In the genomic region with DNA sequence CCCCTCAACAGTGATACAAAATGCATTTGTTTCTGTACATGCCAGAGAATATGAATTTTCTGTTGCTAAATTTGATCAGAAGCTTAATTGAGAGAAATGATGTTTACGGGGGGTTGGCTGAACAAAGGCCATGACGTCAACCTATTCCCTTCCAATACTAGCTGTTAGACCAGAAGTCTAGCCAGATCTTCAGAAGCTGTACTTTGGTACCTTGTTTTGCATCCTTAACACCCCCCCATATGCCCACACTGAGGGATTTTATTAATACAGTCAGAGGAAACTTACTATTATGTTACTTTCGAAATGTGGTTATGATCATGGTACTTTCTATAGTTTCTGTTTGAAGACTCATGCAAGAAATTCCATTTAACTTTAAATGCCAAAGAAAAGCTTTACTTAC, we compare ENCODE assay signal across 1 cellular context.
TF ChIP-seq lines count a peak whose summit lies in the region.

No MANE protein-coding gene starts in this region.

TF ChIP-seq in SK-N-SH, 30 proteins besides CTCF, POLR2A, EP300 and RAD21 (continued from another document):
- TF ChIP-seq, protein P1, sequence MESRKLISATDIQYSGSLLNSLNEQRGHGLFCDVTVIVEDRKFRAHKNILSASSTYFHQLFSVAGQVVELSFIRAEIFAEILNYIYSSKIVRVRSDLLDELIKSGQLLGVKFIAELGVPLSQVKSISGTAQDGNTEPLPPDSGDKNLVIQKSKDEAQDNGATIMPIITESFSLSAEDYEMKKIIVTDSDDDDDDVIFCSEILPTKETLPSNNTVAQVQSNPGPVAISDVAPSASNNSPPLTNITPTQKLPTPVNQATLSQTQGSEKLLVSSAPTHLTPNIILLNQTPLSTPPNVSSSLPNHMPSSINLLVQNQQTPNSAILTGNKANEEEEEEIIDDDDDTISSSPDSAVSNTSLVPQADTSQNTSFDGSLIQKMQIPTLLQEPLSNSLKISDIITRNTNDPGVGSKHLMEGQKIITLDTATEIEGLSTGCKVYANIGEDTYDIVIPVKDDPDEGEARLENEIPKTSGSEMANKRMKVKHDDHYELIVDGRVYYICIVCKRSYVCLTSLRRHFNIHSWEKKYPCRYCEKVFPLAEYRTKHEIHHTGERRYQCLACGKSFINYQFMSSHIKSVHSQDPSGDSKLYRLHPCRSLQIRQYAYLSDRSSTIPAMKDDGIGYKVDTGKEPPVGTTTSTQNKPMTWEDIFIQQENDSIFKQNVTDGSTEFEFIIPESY (IDR thresholded peaks at IDR 0.05; ENCODE audit: borderline replicate concordance, low read depth), result no peak
- TF ChIP-seq NFIC (IDR thresholded peaks at IDR 0.05; ENCODE audit: borderline replicate concordance), result no peak
TF ChIP-seq in SK-N-SH: peak in this region for 0.
